In the genomic region with DNA sequence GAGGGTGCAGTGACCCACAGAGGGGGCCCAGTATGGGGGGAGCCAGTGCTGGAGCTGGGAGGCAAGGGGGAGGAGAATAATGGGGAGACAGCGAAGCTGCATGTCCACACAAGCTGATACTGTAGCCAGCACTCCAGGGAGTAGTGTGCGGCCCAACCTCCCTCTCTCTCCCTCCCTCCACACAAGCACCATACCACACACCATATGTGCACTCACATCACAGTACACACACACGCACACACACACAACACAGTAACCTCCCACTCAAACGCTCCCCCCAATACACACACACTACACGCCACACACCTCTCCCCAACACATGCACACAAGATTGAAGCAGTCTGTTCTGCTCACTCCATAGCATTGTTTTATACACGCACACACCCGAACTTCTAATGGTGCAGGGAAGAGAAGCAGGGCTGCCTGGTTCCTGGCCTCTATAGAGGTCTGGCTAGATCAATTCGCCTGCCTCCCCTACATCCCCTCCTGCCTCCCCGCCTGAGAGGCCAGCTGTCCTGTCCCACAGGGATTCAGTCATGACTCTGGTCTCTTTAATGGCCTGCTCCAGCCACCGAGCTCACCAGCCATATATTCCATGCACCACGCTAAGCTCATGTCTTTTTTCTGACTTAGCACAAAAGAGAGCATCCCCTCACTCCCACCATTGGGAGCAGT, we compare ENCODE assay signal across 17 cellular contexts. TPM values are rescaled to one million over a fixed set of nuclear protein-coding genes. Genes with fewer than 3 reads are reported as not detected.
A peak's percentile ranks its signal among the peaks of the same experiment; 100 is the strongest.
DNase-seq lines count a peak whose midpoint lies in the region; ATAC-seq lines count a peak whose summit lies in the region.
"Had no signal": no experiment of that assay in that cellular context is flagged by ENCODE, and none has a peak within 500 bp of the region (broad histone marks: within the 10 kb centered on the region; RNA-seq: fewer than 3 reads in every experiment).

No MANE protein-coding gene starts in this region.

- no peaks in the 10 kb centered on the region for H3K27me3 ChIP-seq in layer of hippocampus (ENCODE audit: control insufficient read depth, insufficient read depth, low read length)

- no peak overlapping the region for H3K27ac Mint-ChIP-seq in T-helper 1 cell treated with Interleukin-12 subunit alpha and Interleukin-12 subunit beta and Interleukin-4 antibody, amounts not matched to agents 30 μg/mL and 1 μg/mL, for 36 hours
- H3K27ac Mint-ChIP-seq in activated T-helper 17 cell treated with anti-CD3 and anti-CD28 coated beads, Interleukin-2, amount 50 U/mL, for 72 hours = peak overlapping the region; percentile 47
- no peak overlapping the region for H3K27ac Mint-ChIP-seq in stimulated activated naive B cell treated with anti-CD40 and anti-IgM and Interleukin-4, amounts not matched to agents 10 μg/mL and 1 μg/mL and 100 μg/mL, for 72 hours
- H3K27ac Mint-ChIP-seq: activated CD4-positive, alpha-beta T cell treated with anti-CD3 and anti-CD28 coated beads, Interleukin-2, amount 10 ng/mL, durations not matched to agents 24 days and 14 days had no signal

- no peaks in the 10 kb centered on the region for H3K27me3 Mint-ChIP-seq in T-helper 1 cell treated with Interleukin-12 subunit alpha and Interleukin-12 subunit beta and Interleukin-4 antibody, amounts not matched to agents 30 μg/mL and 1 μg/mL, for 36 hours (ENCODE audit: low read depth)
- H3K27me3 Mint-ChIP-seq in activated T-helper 17 cell treated with anti-CD3 and anti-CD28 coated beads, Interleukin-2, amount 50 U/mL, for 72 hours = no peaks in the 10 kb centered on the region
- H3K27me3 Mint-ChIP-seq in stimulated activated naive B cell treated with anti-CD40 and anti-IgM and Interleukin-4, amounts not matched to agents 10 μg/mL and 1 μg/mL and 100 μg/mL, for 72 hours = no peaks in the 10 kb centered on the region
- H3K27me3 Mint-ChIP-seq: activated CD4-positive, alpha-beta T cell treated with anti-CD3 and anti-CD28 coated beads, Interleukin-2, amount 10 ng/mL, durations not matched to agents 24 days and 14 days had no signal

- no peaks in the 10 kb centered on the region for H3K9me3 Mint-ChIP-seq in T-helper 1 cell treated with Interleukin-12 subunit alpha and Interleukin-12 subunit beta and Interleukin-4 antibody, amounts not matched to agents 30 μg/mL and 1 μg/mL, for 36 hours
- H3K9me3 Mint-ChIP-seq in activated T-helper 17 cell treated with anti-CD3 and anti-CD28 coated beads, Interleukin-2, amount 50 U/mL, for 72 hours = no peaks in the 10 kb centered on the region
- no peaks in the 10 kb centered on the region for H3K9me3 Mint-ChIP-seq in stimulated activated naive B cell treated with anti-CD40 and anti-IgM and Interleukin-4, amounts not matched to agents 10 μg/mL and 1 μg/mL and 100 μg/mL, for 72 hours
- H3K9me3 Mint-ChIP-seq: activated CD4-positive, alpha-beta T cell treated with anti-CD3 and anti-CD28 coated beads, Interleukin-2, amount 10 ng/mL, durations not matched to agents 24 days and 14 days had no signal

- peaks cover 41% of the 10 kb centered on the region for H3K4me1 Mint-ChIP-seq in T-helper 1 cell treated with Interleukin-12 subunit alpha and Interleukin-12 subunit beta and Interleukin-4 antibody, amounts not matched to agents 30 μg/mL and 1 μg/mL, for 36 hours (ENCODE audit: low read depth)
- peaks cover 32% of the 10 kb centered on the region for H3K4me1 Mint-ChIP-seq in activated T-helper 17 cell treated with anti-CD3 and anti-CD28 coated beads, Interleukin-2, amount 50 U/mL, for 72 hours
- peaks cover 30 to 51% of the 10 kb centered on the region in 2 donors for H3K4me1 Mint-ChIP-seq in stimulated activated naive B cell treated with anti-CD40 and anti-IgM and Interleukin-4, amounts not matched to agents 10 μg/mL and 1 μg/mL and 100 μg/mL, for 72 hours

- ATAC-seq in activated T-helper 17 cell treated with anti-CD3 and anti-CD28 coated beads, Interleukin-2, amount 50 U/mL, for 72 hours (replicated peaks) = no peak
- no peak for ATAC-seq in HG03439 (IDR thresholded peaks at IDR 0.05; ENCODE audit: unreplicated experiment)
- no peak for ATAC-seq in stimulated activated naive B cell treated with anti-CD40 and anti-IgM and Interleukin-4, amounts not matched to agents 10 μg/mL and 1 μg/mL and 100 μg/mL, for 72 hours (replicated peaks)
- no peak for ATAC-seq in HG02763 (IDR thresholded peaks at IDR 0.05; ENCODE audit: unreplicated experiment)

- H3K36me3 Mint-ChIP-seq in T-helper 1 cell treated with Interleukin-12 subunit alpha and Interleukin-12 subunit beta and Interleukin-4 antibody, amounts not matched to agents 30 μg/mL and 1 μg/mL, for 36 hours (ENCODE audit: low read depth) = peaks cover 34% of the 10 kb centered on the region
- peaks cover 67% of the 10 kb centered on the region for H3K36me3 Mint-ChIP-seq in activated T-helper 17 cell treated with anti-CD3 and anti-CD28 coated beads, Interleukin-2, amount 50 U/mL, for 72 hours (ENCODE audit: low read depth)
- peaks cover 15% of the 10 kb centered on the region in 2 donors for H3K36me3 Mint-ChIP-seq in stimulated activated naive B cell treated with anti-CD40 and anti-IgM and Interleukin-4, amounts not matched to agents 10 μg/mL and 1 μg/mL and 100 μg/mL, for 72 hours

- peak overlapping the region; percentile 69 for H3K4me3 Mint-ChIP-seq in T-helper 1 cell treated with Interleukin-12 subunit alpha and Interleukin-12 subunit beta and Interleukin-4 antibody, amounts not matched to agents 30 μg/mL and 1 μg/mL, for 36 hours
- peak overlapping the region; percentile 43 for H3K4me3 Mint-ChIP-seq in activated T-helper 17 cell treated with anti-CD3 and anti-CD28 coated beads, Interleukin-2, amount 50 U/mL, for 72 hours
- no peak overlapping the region for H3K4me3 Mint-ChIP-seq in stimulated activated naive B cell treated with anti-CD40 and anti-IgM and Interleukin-4, amounts not matched to agents 10 μg/mL and 1 μg/mL and 100 μg/mL, for 72 hours
- H3K4me3 Mint-ChIP-seq: activated CD4-positive, alpha-beta T cell treated with anti-CD3 and anti-CD28 coated beads, Interleukin-2, amount 10 ng/mL, durations not matched to agents 24 days and 14 days had no signal

- DNase-seq in T-helper 1 cell = no peak
- peak in 1 of 49 donors; percentile 46 for DNase-seq in substantia nigra (lab: John Stamatoyannopoulos, UW)
- no peak for DNase-seq in stimulated activated naive B cell treated with anti-CD40 and anti-IgM and Interleukin-4, amounts not matched to agents 10 μg/mL and 1 μg/mL and 100 μg/mL, for 72 hours
- DNase-seq: activated CD4-positive, alpha-beta T cell treated with anti-CD3 and anti-CD28 coated beads, Interleukin-2, amount 10 ng/mL, durations not matched to agents 24 days and 14 days; activated effector memory CD4-positive, alpha-beta T cell treated with anti-CD3 and anti-CD28 coated beads, Interleukin-2, amount 50 U/mL, for 16 hours; kidney glomerular epithelial cell; NCI-H1417; NCI-H510A; PC-9 had no signal

- peak overlapping the region; percentile 49 for H3K27ac ChIP-seq in layer of hippocampus (ENCODE audit: low read depth, low read length)
- H3K27ac ChIP-seq in substantia nigra (ENCODE audit: low read depth, low read length, poor library complexity, severe bottlenecking) = peak overlapping the region; percentile 82
- H3K27ac ChIP-seq: PC-9 had no signal

RNA-seq across cellular contexts. Expression of gene NCDN, which starts 3.8 kb away (rescaled TPM):
- total RNA-seq in activated T-helper 17 cell treated with anti-CD3 and anti-CD28 coated beads, Interleukin-2, amount 50 U/mL, for 72 hours = 10 to 100 TPM; 37.1 to 42.4 TPM

RNA-seq across cellular contexts. Expression of gene KIAA0319L, which starts 4.2 kb away (rescaled TPM):
- 10 to 100 TPM; 45.8 to 98.2 TPM for total RNA-seq in activated T-helper 17 cell treated with anti-CD3 and anti-CD28 coated beads, Interleukin-2, amount 50 U/mL, for 72 hours

RNA-seq across cellular contexts. Expression of gene TFAP2E, which starts 11.7 kb away (rescaled TPM):
- total RNA-seq in activated T-helper 17 cell treated with anti-CD3 and anti-CD28 coated beads, Interleukin-2, amount 50 U/mL, for 72 hours = 1 to 10 TPM in 1 of 2 donors, under 1 TPM in 1; 0.97 to 4.5 TPM
- total RNA-seq: A172, endothelial cell of umbilical vein, myocyte had no signal

Comparison
In these comparisons a context has a peak if more than half of its experiments do, and no peak if none do; other contexts are left out.
1. H3K4me3 Mint-ChIP-seq: peak in T-helper 1 cell treated with Interleukin-12 subunit alpha and Interleukin-12 subunit beta and Interleukin-4 antibody, amounts not matched to agents 30 μg/mL and 1 μg/mL, for 36 hours (single experiment) and activated T-helper 17 cell treated with anti-CD3 and anti-CD28 coated beads, Interleukin-2, amount 50 U/mL, for 72 hours (single experiment); none in stimulated activated naive B cell treated with anti-CD40 and anti-IgM and Interleukin-4, amounts not matched to agents 10 μg/mL and 1 μg/mL and 100 μg/mL, for 72 hours (0 of 2).